8 cellular contexts compared by ENCODE assay signal in genomic region chr1:26034504-26035202, GRCh38. TPM values are rescaled to one million over a fixed set of nuclear protein-coding genes. Genes with fewer than 3 reads are reported as not detected.
DNase-seq lines count a peak whose midpoint lies in the region; ATAC-seq and TF ChIP-seq lines count a peak whose summit lies in the region.

No MANE protein-coding gene starts in this region.

- H3K4me1 Mint-ChIP-seq in activated CD8-positive, alpha-beta memory T cell treated with anti-CD3 and anti-CD28 coated beads, Interleukin-2, amount 10 ng/mL, durations not matched to agents 7 days and 5 days, result peaks cover 8% of the 10 kb centered on the region
- H3K4me1 Mint-ChIP-seq in activated naive CD4-positive, alpha-beta T cell treated with anti-CD3 and anti-CD28 coated beads, Interleukin-2, amount 50 U/mL, for 24 hours, result peaks cover 11% of the 10 kb centered on the region

- peaks cover 0 to 25% (median 12%) of the 10 kb centered on the region in 4 donors for H3K4me1 ChIP-seq in tibial nerve

- TF ChIP-seq EP300 in tibial nerve (IDR thresholded peaks at IDR 0.05), result no peak

- H3K27ac ChIP-seq in tibial nerve, result peak overlapping the region; percentile 72 to 94 (median 88)

- peak overlapping the region; percentile 89 for H3K4me3 Mint-ChIP-seq in activated CD8-positive, alpha-beta memory T cell treated with anti-CD3 and anti-CD28 coated beads, Interleukin-2, amount 10 ng/mL, durations not matched to agents 7 days and 5 days
- peak overlapping the region; percentile 97 for H3K4me3 Mint-ChIP-seq in activated naive CD4-positive, alpha-beta T cell treated with anti-CD3 and anti-CD28 coated beads, Interleukin-2, amount 50 U/mL, for 24 hours

- no peaks in the 10 kb centered on the region for H3K9me3 ChIP-seq in tibial nerve

- ATAC-seq in activated CD8-positive, alpha-beta memory T cell treated with anti-CD3 and anti-CD28 coated beads, Interleukin-2, amount 10 ng/mL, durations not matched to agents 7 days and 5 days, result no peak
- ATAC-seq in GM18873 (IDR thresholded peaks at IDR 0.05; ENCODE audit: low FRiP score, unreplicated experiment), result no peak

- WGBS in tibial nerve, 2 donors, result 12 to 13% methylated on average over 15 of the region's 15 CpGs

- CTCF ChIA-PET in activated CD8-positive, alpha-beta memory T cell treated with anti-CD3 and anti-CD28 coated beads, Interleukin-2, amount 10 ng/mL, durations not matched to agents 7 days and 5 days (lab: Charles Lee), result interaction anchor here (0.6 to 4.3 kb wide), 25 partner anchors 10 to 383 kb away, joined by 3 to 34 read pairs (median 3); partner anchors contain the start of genes C1orf232, CEP85, EXTL1 and PAFAH2

- no peak overlapping the region for H3K27ac Mint-ChIP-seq in activated CD8-positive, alpha-beta memory T cell treated with anti-CD3 and anti-CD28 coated beads, Interleukin-2, amount 10 ng/mL, durations not matched to agents 7 days and 5 days
- H3K27ac Mint-ChIP-seq in activated naive CD4-positive, alpha-beta T cell treated with anti-CD3 and anti-CD28 coated beads, Interleukin-2, amount 50 U/mL, for 24 hours, result no peak overlapping the region

- TF ChIP-seq POLR2A in tibial nerve (IDR thresholded peaks at IDR 0.05), result no peak

- no peaks in the 10 kb centered on the region for H3K36me3 Mint-ChIP-seq in activated CD8-positive, alpha-beta memory T cell treated with anti-CD3 and anti-CD28 coated beads, Interleukin-2, amount 10 ng/mL, durations not matched to agents 7 days and 5 days
- H3K36me3 Mint-ChIP-seq in activated naive CD4-positive, alpha-beta T cell treated with anti-CD3 and anti-CD28 coated beads, Interleukin-2, amount 50 U/mL, for 24 hours, result no peaks in the 10 kb centered on the region

- H3K36me3 ChIP-seq in kidney epithelial cell (ENCODE audit: control insufficient read depth, insufficient read depth, low read length) (no peaks in the 10 kb centered on the region), tibial nerve (no peaks in the 10 kb centered on the region)

- DNase-seq in activated CD8-positive, alpha-beta memory T cell treated with anti-CD3 and anti-CD28 coated beads, Interleukin-2, amount 10 ng/mL, durations not matched to agents 7 days and 5 days, result no peak
- DNase-seq in activated CD8-positive, alpha-beta memory T cell treated with anti-CD3 and anti-CD28 coated beads, Interleukin-2, amount 50 U/mL, for 48 hours, result no peak
- no peak for DNase-seq in kidney epithelial cell (ENCODE audit: low read depth)
- no peak for DNase-seq in tibial nerve (ENCODE audit: low spot score in 2 of 2)
- DNase-seq in SHP77 (lab: John Stamatoyannopoulos, UW), result no peak
- DNase-seq in iPS-NIHi7 (ENCODE audit: extremely low spot score), result no peak

- H3K9me3 Mint-ChIP-seq in activated CD8-positive, alpha-beta memory T cell treated with anti-CD3 and anti-CD28 coated beads, Interleukin-2, amount 10 ng/mL, durations not matched to agents 7 days and 5 days (ENCODE audit: low read depth), result no peaks in the 10 kb centered on the region
- H3K9me3 Mint-ChIP-seq in activated naive CD4-positive, alpha-beta T cell treated with anti-CD3 and anti-CD28 coated beads, Interleukin-2, amount 50 U/mL, for 24 hours, result no peaks in the 10 kb centered on the region

- H3K27me3 ChIP-seq in kidney epithelial cell (ENCODE audit: control insufficient read depth, insufficient read depth, low read length) (no peaks in the 10 kb centered on the region), tibial nerve (no peaks in the 10 kb centered on the region)

- H3K4me3 ChIP-seq in kidney epithelial cell (ENCODE audit: low read depth, low read length), result peak overlapping the region; percentile 69
- peak overlapping the region; percentile 67 to 93 (median 79) for H3K4me3 ChIP-seq in tibial nerve

- TF ChIP-seq CTCF in kidney epithelial cell (IDR thresholded peaks at IDR 0.05; ENCODE audit: insufficient read depth, low read length, poor library complexity, severe bottlenecking), result no peak
- no peak for TF ChIP-seq CTCF in tibial nerve (IDR thresholded peaks at IDR 0.05)

- peaks cover 12% of the 10 kb centered on the region for H3K27me3 Mint-ChIP-seq in activated CD8-positive, alpha-beta memory T cell treated with anti-CD3 and anti-CD28 coated beads, Interleukin-2, amount 10 ng/mL, durations not matched to agents 7 days and 5 days
- no peaks in the 10 kb centered on the region for H3K27me3 Mint-ChIP-seq in activated naive CD4-positive, alpha-beta T cell treated with anti-CD3 and anti-CD28 coated beads, Interleukin-2, amount 50 U/mL, for 24 hours

RNA-seq across cellular contexts. Expression of gene SLC30A2, which starts 11.3 kb away (rescaled TPM):
- not detected for total RNA-seq in activated CD8-positive, alpha-beta memory T cell treated with anti-CD3 and anti-CD28 coated beads, Interleukin-2, amount 10 ng/mL, durations not matched to agents 7 days and 5 days
- 0.48 and 0.75 TPM in 2 replicates for total RNA-seq in kidney epithelial cell
- not detected for total RNA-seq in tibial nerve

RNA-seq across cellular contexts. Expression of gene EXTL1, which starts 13.1 kb away (rescaled TPM):
- total RNA-seq in activated CD8-positive, alpha-beta memory T cell treated with anti-CD3 and anti-CD28 coated beads, Interleukin-2, amount 10 ng/mL, durations not matched to agents 7 days and 5 days, result not detected
- total RNA-seq in kidney epithelial cell (1.3 TPM in 1 of 2 replicates, not detected in the other), tibial nerve (10 to 100 TPM; 30.6 to 44.3 (median 34.6) TPM)

RNA-seq across cellular contexts. Expression of gene TRIM63, which starts 32.8 kb away (rescaled TPM):
- total RNA-seq in activated CD8-positive, alpha-beta memory T cell treated with anti-CD3 and anti-CD28 coated beads, Interleukin-2, amount 10 ng/mL, durations not matched to agents 7 days and 5 days, result not detected
- total RNA-seq in kidney epithelial cell (0.14 TPM in 1 of 2 replicates, not detected in the other), tibial nerve (under 1 TPM in 2 of 4 donors, not detected in 2; 0.21 to 0.98 TPM)

RNA-seq across cellular contexts. Expression of gene PAFAH2, which starts 36.8 kb away (rescaled TPM):
- total RNA-seq in activated CD8-positive, alpha-beta memory T cell treated with anti-CD3 and anti-CD28 coated beads, Interleukin-2, amount 10 ng/mL, durations not matched to agents 7 days and 5 days, result 1 to 10 TPM; 9.0 to 9.2 TPM
- 20.8 and 23.1 TPM in 2 replicates for total RNA-seq in kidney epithelial cell
- 10 to 100 TPM in 1 of 4 donors, 1 to 10 TPM in 3; 6.3 to 19.2 (median 9.3) TPM for total RNA-seq in tibial nerve

Comparison
In these comparisons a context has a peak if more than half of its experiments do, and no peak if none do; other contexts are left out.
1. RNA of gene EXTL1, which starts 13.1 kb away (total RNA-seq): 30.6 to 44.3 TPM in tibial nerve; 1.3 TPM in kidney epithelial cell and not detected in activated CD8-positive, alpha-beta memory T cell treated with anti-CD3 and anti-CD28 coated beads, Interleukin-2, amount 10 ng/mL, durations not matched to agents 7 days and 5 days; every median in the first group is over 10 times any median in the second.